ENCODE assay signal across 9 cellular contexts in the genomic region with DNA sequence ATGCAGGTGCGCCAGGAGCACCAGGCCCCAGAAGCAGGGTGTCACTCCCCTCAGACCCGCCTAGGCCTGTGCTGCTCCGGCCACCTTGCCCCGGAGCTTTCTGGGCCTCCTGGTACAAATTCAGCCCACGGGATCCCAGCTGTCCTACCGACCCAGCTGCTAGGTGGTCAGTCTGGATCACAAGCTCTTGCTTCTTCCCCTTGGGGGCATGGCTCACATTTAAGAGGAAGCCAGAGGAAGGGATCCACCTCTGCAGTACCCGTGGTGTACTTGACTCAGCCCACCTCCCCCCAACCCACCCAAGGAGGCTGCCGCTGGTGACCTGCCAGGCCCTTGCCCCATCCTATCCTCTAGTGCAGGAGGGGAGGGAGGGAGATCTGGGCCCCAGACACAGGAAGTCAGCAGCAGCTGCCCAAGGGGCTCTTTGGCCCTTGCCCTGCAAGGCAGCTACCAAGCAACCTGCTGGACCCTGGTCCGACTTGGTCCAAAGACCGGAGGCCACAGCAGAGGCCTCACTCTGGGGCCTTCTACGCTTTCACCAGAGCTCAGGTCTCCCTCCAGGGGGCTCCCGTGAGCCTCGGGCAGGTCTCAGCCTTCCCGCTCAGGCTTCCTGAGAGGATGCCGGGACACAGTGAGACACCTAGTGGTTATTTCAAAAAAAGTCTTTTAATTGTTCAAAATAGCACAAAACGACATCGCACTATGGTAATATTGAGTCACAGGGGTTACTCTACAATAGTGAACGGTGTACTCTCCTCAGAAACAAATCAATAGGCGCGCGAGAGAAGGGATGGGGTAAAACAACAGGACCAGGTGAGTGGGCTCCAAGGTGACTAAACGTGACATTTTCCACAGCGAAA. TPM values are rescaled to one million over a fixed set of nuclear protein-coding genes. Genes with fewer than 3 reads are reported as not detected.
DNase-seq lines count a peak whose midpoint lies in the region; TF ChIP-seq lines count a peak whose summit lies in the region.
"Had no signal": no experiment of that assay in that cellular context is flagged by ENCODE, and none has a peak within 500 bp of the region (broad histone marks: within the 10 kb centered on the region; RNA-seq: fewer than 3 reads in every experiment).

No MANE protein-coding gene starts in this region.

- no peak overlapping the region for H3K27ac ChIP-seq in GM23248
- peak overlapping the region; percentile 70 for H3K27ac ChIP-seq in neutrophil
- peak overlapping the region; percentile 35 to 56 for H3K27ac ChIP-seq in uterus
- H3K27ac ChIP-seq: epithelial cell of prostate had no signal

- no peak for TF ChIP-seq POLR2A in uterus (IDR thresholded peaks at IDR 0.05)

- H4K20me1 ChIP-seq in GM23248 (ENCODE audit: insufficient read depth), result no peaks in the 10 kb centered on the region

- H3K9me3 ChIP-seq in GM23248 (ENCODE audit: low read depth) (no peaks in the 10 kb centered on the region), neutrophil (no peaks in the 10 kb centered on the region), uterus (no peaks in the 10 kb centered on the region)

- TF ChIP-seq CTCF in fibroblast of pulmonary artery (IDR thresholded peaks at IDR 0.05; ENCODE audit: low read length, missing control alignments) (peak; percentile 88), neutrophil (IDR thresholded peaks at IDR 0.05) (peak; percentile 80), uterus (IDR thresholded peaks at IDR 0.05) (peak; percentile 66 to 75 (median 68))

- in situ Hi-C loops in GM23248 (cut with MboI), result no loop called here

- no peak overlapping the region for H2AFZ ChIP-seq in GM23248

- no peak overlapping the region for H3K9ac ChIP-seq in GM23248

- H3K9me2 ChIP-seq in GM23248 (ENCODE audit: insufficient read depth), result no peaks in the 10 kb centered on the region

- H3K4me2 ChIP-seq in GM23248 (ENCODE audit: unreplicated experiment), result no peak overlapping the region

- H3K36me3 ChIP-seq in GM23248 (ENCODE audit: low read depth) (no peaks in the 10 kb centered on the region; the same call in 1 of the 2 replicates), neutrophil (peaks cover 6% of the 10 kb centered on the region), uterus (no peaks in the 10 kb centered on the region)

- DNase-seq in DMS 273 treated with DMSO at 0.1 percent for 48 hours (lab: John Stamatoyannopoulos, UW) (peak; percentile 64), GM23248 (peak; percentile 87), M059J (ENCODE audit: low read depth) (peak; percentile 81), RPMI8226 (peak; percentile 87), fibroblast of pulmonary artery (ENCODE audit: low read depth) (peak; percentile 84), uterus (peak in 1 of 2 donors; percentile 55)
- peak; percentile 64 for DNase-seq in activated effector memory CD4-positive, alpha-beta T cell treated with Interleukin-2 at 50 U/mL for 16 hours

- intact Hi-C loops in uterus (cut with DNase I; ENCODE audit: low total_unique reads), result no loop called here

- H3K4me3 ChIP-seq in GM23248 (no peak overlapping the region), fibroblast of pulmonary artery (replicated peaks; ENCODE audit: low read depth, low read length) (no peak overlapping the region), neutrophil (ENCODE audit: low read depth in 1 of 2, low read length in 1 of 2) (no peak overlapping the region), uterus (no peak overlapping the region)

- no peaks in the 10 kb centered on the region for H3K79me2 ChIP-seq in GM23248 (ENCODE audit: insufficient read depth)

- H3K27me3 ChIP-seq in GM23248 (replicated peaks; ENCODE audit: insufficient read depth), result no peaks in the 10 kb centered on the region
- no peaks in the 10 kb centered on the region for H3K27me3 ChIP-seq in neutrophil
- no peaks in the 10 kb centered on the region for H3K27me3 ChIP-seq in uterus

- no peaks in the 10 kb centered on the region for H3F3A ChIP-seq in GM23248 (ENCODE audit: insufficient read depth)

- 21 to 31% methylated on average over 14 to 18 of the region's 23 CpGs for WGBS in GM23248 (ENCODE audit: low coverage in 1 of 2, low lambda C conversion rate in 2 of 2, missing lambda C conversion rate in 2 of 2), 2 experiments

- H3K4me1 ChIP-seq in GM23248 (ENCODE audit: insufficient read depth) (no peaks in the 10 kb centered on the region), neutrophil (ENCODE audit: control insufficient read depth in 1 of 2, insufficient read depth in 1 of 2, low read depth in 1 of 2, low read length in 1 of 2) (peaks cover 22 to 47% of the 10 kb centered on the region in 2 experiments), uterus (no peaks in the 10 kb centered on the region)

RNA-seq across cellular contexts. Expression of a gene that starts 2.7 kb away (rescaled TPM):
- 0.11 TPM in 1 of 2 replicates, not detected in the other for total RNA-seq in GM23248 (2014; rRNA removed; shearing (Covaris generic))
- polyA plus RNA-seq in GM23248 (2016; fragmentation: Nextera tagmentation; extraction: Ambion mirVana), result not detected in 2 replicates
- total RNA-seq in M059J (2014; rRNA removed; shearing (Covaris generic)), result not detected in 2 replicates
- 1 to 10 TPM in 3 of 4 donors, under 1 TPM in 1; 0.77 to 5.9 (median 2.6) TPM for total RNA-seq in uterus

RNA-seq across cellular contexts. Expression of a gene that starts 12.3 kb away (rescaled TPM):
- total RNA-seq in GM23248 (2014; rRNA removed; shearing (Covaris generic)), result 105 and 154 TPM in 2 replicates
- polyA plus RNA-seq in GM23248 (2016; fragmentation: Nextera tagmentation; extraction: Ambion mirVana), result 161 and 166 TPM in 2 replicates
- total RNA-seq in M059J (2014; rRNA removed; shearing (Covaris generic)), result 285 and 384 TPM in 2 replicates
- 100 to 1,000 TPM in 2 of 4 donors, 10 to 100 TPM in 2; 37.9 to 198 (median 109) TPM for total RNA-seq in uterus

RNA-seq across cellular contexts. Expression of a gene that starts 21.1 kb away (rescaled TPM):
- 2.8 TPM in 1 of 2 replicates, not detected in the other for total RNA-seq in GM23248 (2014; rRNA removed; shearing (Covaris generic))
- 0.43 and 0.45 TPM in 2 replicates for polyA plus RNA-seq in GM23248 (2016; fragmentation: Nextera tagmentation; extraction: Ambion mirVana)
- total RNA-seq in M059J (2014; rRNA removed; shearing (Covaris generic)), result 3.1 and 6.1 TPM in 2 replicates
- 10 to 100 TPM in 2 of 4 donors, 1 to 10 TPM in 2; 5.1 to 28.3 (median 15.8) TPM for total RNA-seq in uterus

RNA-seq across cellular contexts. Expression of a gene that starts 24.5 kb away (rescaled TPM):
- 24.0 and 26.4 TPM in 2 replicates for total RNA-seq in GM23248 (2014; rRNA removed; shearing (Covaris generic))
- polyA plus RNA-seq in GM23248 (2016; fragmentation: Nextera tagmentation; extraction: Ambion mirVana), result 12.5 and 12.6 TPM in 2 replicates
- 33.9 and 72.3 TPM in 2 replicates for total RNA-seq in M059J (2014; rRNA removed; shearing (Covaris generic))
- total RNA-seq in uterus, result 10 to 100 TPM; 20.9 to 65.7 (median 37.3) TPM

RNA-seq across cellular contexts. Expression of a gene that starts 25.4 kb away (rescaled TPM):
- 7.6 and 9.9 TPM in 2 replicates for total RNA-seq in GM23248 (2014; rRNA removed; shearing (Covaris generic))
- polyA plus RNA-seq in GM23248 (2016; fragmentation: Nextera tagmentation; extraction: Ambion mirVana), result 8.5 and 10.0 TPM in 2 replicates
- 8.1 and 10.3 TPM in 2 replicates for total RNA-seq in M059J (2014; rRNA removed; shearing (Covaris generic))
- 1 to 10 TPM in 3 of 4 donors, not detected in 1; 2.5 to 9.6 (median 6.2) TPM for total RNA-seq in uterus
